ENCODE assay signal across 1 cellular context in the genomic region with DNA sequence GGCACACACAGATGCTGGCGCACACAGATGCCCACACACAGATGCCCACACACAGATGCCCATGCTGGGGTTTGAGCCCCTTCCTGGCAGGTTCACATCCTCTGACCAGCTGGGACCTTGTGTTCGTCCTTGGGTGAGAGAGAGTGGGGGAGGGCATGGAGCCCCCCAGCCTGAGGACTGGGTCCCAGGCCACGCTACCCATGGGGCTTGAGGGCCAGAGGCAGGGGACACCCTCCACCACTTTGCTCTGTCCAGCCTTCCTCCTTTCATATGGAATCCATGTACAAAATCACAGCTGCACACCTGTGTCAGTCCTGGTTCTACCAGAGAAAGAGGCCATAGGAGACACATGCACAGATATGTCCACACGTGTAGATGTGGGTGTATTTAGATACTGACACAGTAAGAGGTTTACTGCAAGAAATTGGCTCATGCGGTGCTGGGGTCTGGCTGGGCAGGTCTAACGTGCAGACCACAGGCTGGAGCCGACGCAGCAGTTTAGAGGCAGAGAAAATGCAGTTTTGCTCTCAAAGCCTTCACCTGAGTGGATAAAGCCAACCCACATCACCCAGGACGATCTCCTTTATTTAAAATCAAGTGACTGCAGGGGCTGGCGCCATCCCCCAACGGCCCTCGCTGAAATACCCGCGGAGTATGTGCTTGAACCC.
TF ChIP-seq lines count a peak whose summit lies in the region.

No MANE protein-coding gene starts in this region.

TF ChIP-seq in K562, 482 proteins besides CTCF, POLR2A, EP300 and RAD21:
- TF ChIP-seq, protein P1, sequence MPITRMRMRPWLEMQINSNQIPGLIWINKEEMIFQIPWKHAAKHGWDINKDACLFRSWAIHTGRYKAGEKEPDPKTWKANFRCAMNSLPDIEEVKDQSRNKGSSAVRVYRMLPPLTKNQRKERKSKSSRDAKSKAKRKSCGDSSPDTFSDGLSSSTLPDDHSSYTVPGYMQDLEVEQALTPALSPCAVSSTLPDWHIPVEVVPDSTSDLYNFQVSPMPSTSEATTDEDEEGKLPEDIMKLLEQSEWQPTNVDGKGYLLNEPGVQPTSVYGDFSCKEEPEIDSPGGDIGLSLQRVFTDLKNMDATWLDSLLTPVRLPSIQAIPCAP (CRISPR knock-in tag; IDR thresholded peaks at IDR 0.05; ENCODE audit: borderline replicate concordance) = no peak
- TF ChIP-seq SUPT5H (IDR thresholded peaks at IDR 0.05) (no peak), KDM4B (IDR thresholded peaks at IDR 0.05; ENCODE audit: borderline replicate concordance in 2 of 2, low read depth in 1 of 2) (no peak), SP1 (CRISPR knock-in tag; IDR thresholded peaks at IDR 0.05) (no peak), ZNF121 (CRISPR knock-in tag; conservative IDR thresholded peaks at IDR 0.05) (peak; percentile 58; the same call in 1 of the 2 replicates), HDAC3 (IDR thresholded peaks at IDR 0.05; ENCODE audit: borderline replicate concordance, partially characterized antibody) (no peak), ZNF263 (CRISPR knock-in tag; IDR thresholded peaks at IDR 0.05; ENCODE audit: borderline replicate concordance) (0 out of 2 replicates have a peak, but pooled peaks have one; percentile 18), ZNF668 (CRISPR knock-in tag; IDR thresholded peaks at IDR 0.05) (no peak)
- TF ChIP-seq, protein P2, sequence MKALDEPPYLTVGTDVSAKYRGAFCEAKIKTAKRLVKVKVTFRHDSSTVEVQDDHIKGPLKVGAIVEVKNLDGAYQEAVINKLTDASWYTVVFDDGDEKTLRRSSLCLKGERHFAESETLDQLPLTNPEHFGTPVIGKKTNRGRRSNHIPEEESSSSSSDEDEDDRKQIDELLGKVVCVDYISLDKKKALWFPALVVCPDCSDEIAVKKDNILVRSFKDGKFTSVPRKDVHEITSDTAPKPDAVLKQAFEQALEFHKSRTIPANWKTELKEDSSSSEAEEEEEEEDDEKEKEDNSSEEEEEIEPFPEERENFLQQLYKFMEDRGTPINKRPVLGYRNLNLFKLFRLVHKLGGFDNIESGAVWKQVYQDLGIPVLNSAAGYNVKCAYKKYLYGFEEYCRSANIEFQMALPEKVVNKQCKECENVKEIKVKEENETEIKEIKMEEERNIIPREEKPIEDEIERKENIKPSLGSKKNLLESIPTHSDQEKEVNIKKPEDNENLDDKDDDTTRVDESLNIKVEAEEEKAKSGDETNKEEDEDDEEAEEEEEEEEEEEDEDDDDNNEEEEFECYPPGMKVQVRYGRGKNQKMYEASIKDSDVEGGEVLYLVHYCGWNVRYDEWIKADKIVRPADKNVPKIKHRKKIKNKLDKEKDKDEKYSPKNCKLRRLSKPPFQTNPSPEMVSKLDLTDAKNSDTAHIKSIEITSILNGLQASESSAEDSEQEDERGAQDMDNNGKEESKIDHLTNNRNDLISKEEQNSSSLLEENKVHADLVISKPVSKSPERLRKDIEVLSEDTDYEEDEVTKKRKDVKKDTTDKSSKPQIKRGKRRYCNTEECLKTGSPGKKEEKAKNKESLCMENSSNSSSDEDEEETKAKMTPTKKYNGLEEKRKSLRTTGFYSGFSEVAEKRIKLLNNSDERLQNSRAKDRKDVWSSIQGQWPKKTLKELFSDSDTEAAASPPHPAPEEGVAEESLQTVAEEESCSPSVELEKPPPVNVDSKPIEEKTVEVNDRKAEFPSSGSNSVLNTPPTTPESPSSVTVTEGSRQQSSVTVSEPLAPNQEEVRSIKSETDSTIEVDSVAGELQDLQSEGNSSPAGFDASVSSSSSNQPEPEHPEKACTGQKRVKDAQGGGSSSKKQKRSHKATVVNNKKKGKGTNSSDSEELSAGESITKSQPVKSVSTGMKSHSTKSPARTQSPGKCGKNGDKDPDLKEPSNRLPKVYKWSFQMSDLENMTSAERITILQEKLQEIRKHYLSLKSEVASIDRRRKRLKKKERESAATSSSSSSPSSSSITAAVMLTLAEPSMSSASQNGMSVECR (CRISPR knock-in tag; IDR thresholded peaks at IDR 0.05) = no peak
- TF ChIP-seq, protein P3, sequence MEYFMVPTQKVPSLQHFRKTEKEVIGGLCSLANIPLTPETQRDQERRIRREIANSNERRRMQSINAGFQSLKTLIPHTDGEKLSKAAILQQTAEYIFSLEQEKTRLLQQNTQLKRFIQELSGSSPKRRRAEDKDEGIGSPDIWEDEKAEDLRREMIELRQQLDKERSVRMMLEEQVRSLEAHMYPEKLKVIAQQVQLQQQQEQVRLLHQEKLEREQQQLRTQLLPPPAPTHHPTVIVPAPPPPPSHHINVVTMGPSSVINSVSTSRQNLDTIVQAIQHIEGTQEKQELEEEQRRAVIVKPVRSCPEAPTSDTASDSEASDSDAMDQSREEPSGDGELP (CRISPR knock-in tag; IDR thresholded peaks at IDR 0.05; ENCODE audit: borderline replicate concordance) = 0 out of 2 replicates have a peak, but pooled peaks have one; percentile 24
- TF ChIP-seq, protein P4, sequence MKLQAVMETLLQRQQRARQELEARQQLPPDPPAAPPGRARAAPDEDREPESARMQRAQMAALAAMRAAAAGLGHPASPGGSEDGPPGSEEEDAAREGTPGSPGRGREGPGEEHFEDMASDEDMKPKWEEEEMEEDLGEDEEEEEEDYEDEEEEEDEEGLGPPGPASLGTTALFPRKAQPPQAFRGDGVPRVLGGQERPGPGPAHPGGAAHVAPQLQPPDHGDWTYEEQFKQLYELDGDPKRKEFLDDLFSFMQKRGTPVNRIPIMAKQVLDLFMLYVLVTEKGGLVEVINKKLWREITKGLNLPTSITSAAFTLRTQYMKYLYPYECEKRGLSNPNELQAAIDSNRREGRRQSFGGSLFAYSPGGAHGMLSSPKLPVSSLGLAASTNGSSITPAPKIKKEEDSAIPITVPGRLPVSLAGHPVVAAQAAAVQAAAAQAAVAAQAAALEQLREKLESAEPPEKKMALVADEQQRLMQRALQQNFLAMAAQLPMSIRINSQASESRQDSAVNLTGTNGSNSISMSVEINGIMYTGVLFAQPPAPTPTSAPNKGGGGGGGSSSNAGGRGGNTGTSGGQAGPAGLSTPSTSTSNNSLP (IDR thresholded peaks at IDR 0.05; ENCODE audit: borderline replicate concordance, low read depth, low read length) = no peak
- TF ChIP-seq, protein P5, sequence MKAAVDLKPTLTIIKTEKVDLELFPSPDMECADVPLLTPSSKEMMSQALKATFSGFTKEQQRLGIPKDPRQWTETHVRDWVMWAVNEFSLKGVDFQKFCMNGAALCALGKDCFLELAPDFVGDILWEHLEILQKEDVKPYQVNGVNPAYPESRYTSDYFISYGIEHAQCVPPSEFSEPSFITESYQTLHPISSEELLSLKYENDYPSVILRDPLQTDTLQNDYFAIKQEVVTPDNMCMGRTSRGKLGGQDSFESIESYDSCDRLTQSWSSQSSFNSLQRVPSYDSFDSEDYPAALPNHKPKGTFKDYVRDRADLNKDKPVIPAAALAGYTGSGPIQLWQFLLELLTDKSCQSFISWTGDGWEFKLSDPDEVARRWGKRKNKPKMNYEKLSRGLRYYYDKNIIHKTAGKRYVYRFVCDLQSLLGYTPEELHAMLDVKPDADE (conservative IDR thresholded peaks at IDR 0.05; ENCODE audit: control insufficient read depth, low read depth, low read length) = no peak
